13 cellular contexts compared by ENCODE assay signal in the genomic region with DNA sequence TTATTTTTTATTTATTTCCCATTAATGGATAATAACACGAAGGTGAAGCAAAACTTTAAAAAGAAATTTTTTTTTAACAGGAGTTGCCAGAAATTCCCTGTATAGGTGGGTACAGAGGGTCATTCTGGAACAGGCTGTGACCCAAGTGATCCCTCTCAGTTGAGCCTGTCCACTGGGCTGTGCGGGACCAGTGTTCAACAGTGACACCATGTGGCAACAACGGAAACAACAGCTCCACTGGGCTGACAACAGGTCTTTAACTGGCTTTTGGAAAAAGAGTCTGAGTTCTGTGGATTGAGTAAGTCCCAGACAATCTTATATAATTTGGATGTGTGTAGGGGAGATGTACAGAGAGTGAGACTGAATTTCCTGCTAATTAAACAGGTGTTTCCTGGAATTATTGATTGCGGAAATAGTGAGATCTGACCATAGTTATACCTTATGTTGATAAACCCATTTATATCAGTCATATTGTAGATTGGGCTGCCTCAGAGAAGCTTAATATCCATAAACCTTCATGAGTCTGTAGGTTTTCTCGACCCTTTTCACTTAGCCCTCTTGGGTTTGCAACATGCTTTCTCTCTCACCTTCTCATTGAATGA. TPM values are rescaled to one million over a fixed set of nuclear protein-coding genes. Genes with fewer than 3 reads are reported as not detected.
DNase-seq lines count a peak whose midpoint lies in the region; ATAC-seq and TF ChIP-seq lines count a peak whose summit lies in the region.
"Had no signal": no experiment of that assay in that cellular context is flagged by ENCODE, and none has a peak within 500 bp of the region (broad histone marks: within the 10 kb centered on the region; RNA-seq: fewer than 3 reads in every experiment).

No MANE protein-coding gene starts in this region.

- peaks cover 27% of the 10 kb centered on the region for H3K9me3 ChIP-seq in mucosa of descending colon

- H3K4me3 Mint-ChIP-seq in HFFc6: no peak overlapping the region
- H3K4me3 Mint-ChIP-seq: dendritic cell treated with granulocyte-macrophage colony-stimulating factor and Interleukin-4, amounts not matched to agents 40 ng/mL and 50 ng/mL, for 4 days; naive B cell had no signal

- H3K4me1 Mint-ChIP-seq in HFFc6 (ENCODE audit: low read depth): no peaks in the 10 kb centered on the region
- H3K4me1 Mint-ChIP-seq: naive B cell had no signal

- peaks cover 50% of the 10 kb centered on the region for H3K9me3 Mint-ChIP-seq in HFFc6

- ATAC-seq in mucosa of descending colon: peak; percentile 42
- no peak for ATAC-seq in HG02610 (IDR thresholded peaks at IDR 0.05; ENCODE audit: unreplicated experiment)
- no peak for ATAC-seq in GM21737 (IDR thresholded peaks at IDR 0.05; ENCODE audit: unreplicated experiment)

- intact Hi-C loops in mucosa of descending colon (cut with DNase I, micrococcal nuclease): no loop called here

- DNase-seq in NCI-H2227 (lab: John Stamatoyannopoulos, UW; ENCODE audit: unreplicated experiment) (peak; percentile 27), NCI-H2227 treated with DMSO at 0.1 percent for 48 hours (lab: John Stamatoyannopoulos, UW) (no peak), HFFc6 (no peak), mucosa of descending colon (no peak), inferior parietal cortex (ENCODE audit: extremely low spot score) (no peak)
- peak; percentile 34 to 51 for DNase-seq in activated CD4-positive, alpha-beta T cell treated with anti-CD3 and anti-CD28 coated beads, Interleukin-2, amount 50 U/mL, for 48 hours
- DNase-seq: naive B cell; stimulated activated naive CD4-positive, alpha-beta T cell treated with Interleukin-2 at 50 U/mL for 16 hours had no signal

- TF ChIP-seq CTCF in HFFc6 (IDR thresholded peaks at IDR 0.05): peak; percentile 83
- peak; percentile 8 for TF ChIP-seq CTCF in mucosa of descending colon (IDR thresholded peaks at IDR 0.05)

- H3K4me1 ChIP-seq in mucosa of descending colon (ENCODE audit: low read depth): no peaks in the 10 kb centered on the region
- H3K4me1 ChIP-seq: BLaER1 treated with 17β-estradiol and CSF1 and Interleukin-3, amounts not matched to agents 10 nM and 100 nM had no signal

- H3K36me3 ChIP-seq in mucosa of descending colon (ENCODE audit: low read depth): no peaks in the 10 kb centered on the region
- H3K36me3 ChIP-seq: BLaER1 treated with 17β-estradiol and CSF1 and Interleukin-3, amounts not matched to agents 10 nM and 100 nM had no signal

- H3K27me3 Mint-ChIP-seq in HFFc6 (ENCODE audit: insufficient read depth): peaks cover 16% of the 10 kb centered on the region

- no peak overlapping the region for H3K4me3 ChIP-seq in mucosa of descending colon
- H3K4me3 ChIP-seq: BLaER1 treated with 17β-estradiol and CSF1 and Interleukin-3, amounts not matched to agents 10 nM and 100 nM; SK-N-MC had no signal

- no peak overlapping the region for H3K27ac Mint-ChIP-seq in HFFc6
- H3K27ac Mint-ChIP-seq: dendritic cell treated with granulocyte-macrophage colony-stimulating factor and Interleukin-4, amounts not matched to agents 40 ng/mL and 50 ng/mL, for 4 days; naive B cell had no signal

- peaks cover 40% of the 10 kb centered on the region for H3K36me3 Mint-ChIP-seq in HFFc6 (ENCODE audit: low read depth)

RNA-seq across cellular contexts. Expression of a gene that starts 17.6 kb away (rescaled TPM):
- 1 to 10 TPM; 1.2 to 4.4 (median 2.2) TPM for total RNA-seq in HFFc6 (2021; fragmentation: NEBNext Ultra II Directional; extraction: Animal tissue kit (Norgen Biotek cat#: 25700))
- 10 to 100 TPM in 1 of 3 donors, 1 to 10 TPM in 2; 1.2 to 22.4 (median 3.4) TPM for total RNA-seq in mucosa of descending colon

Comparison
In these comparisons a context has a peak if more than half of its experiments do, and no peak if none do; other contexts are left out.
1. DNase-seq: peak in NCI-H2227 (single experiment) and activated CD4-positive, alpha-beta T cell treated with anti-CD3 and anti-CD28 coated beads, Interleukin-2, amount 50 U/mL, for 48 hours (2 of 2); none in NCI-H2227 treated with DMSO at 0.1 percent for 48 hours (single experiment), HFFc6 (single experiment), mucosa of descending colon (0 of 3) and inferior parietal cortex (single experiment).